11 cellular contexts compared by ENCODE assay signal in genomic region chr1:232170909-232171308, GRCh38.
"Had no signal": no experiment of that assay in that cellular context is flagged by ENCODE, and none has a peak within 500 bp of the region (broad histone marks: within the 10 kb centered on the region; RNA-seq: fewer than 3 reads in every experiment).

No MANE protein-coding gene starts in this region.

- H3K27ac ChIP-seq: gastroesophageal sphincter, neural progenitor cell, parathyroid adenoma had no signal

- H3K27me3 ChIP-seq: gastroesophageal sphincter, neural progenitor cell had no signal

- H3K4me1 ChIP-seq: gastroesophageal sphincter, neural progenitor cell, parathyroid adenoma had no signal

- FAIRE-seq: keratinocyte had no signal

- H3K36me3 ChIP-seq: gastroesophageal sphincter, neural progenitor cell had no signal

- H3K36me3 Mint-ChIP-seq: activated naive CD4-positive, alpha-beta T cell treated with anti-CD3 and anti-CD28 coated beads, Interleukin-2, amount 50 U/mL, for 72 hours; neural progenitor cell had no signal

- DNase-seq: activated effector memory CD4-positive, alpha-beta T cell treated with Interleukin-2 at 50 U/mL for 16 hours; activated T-cell treated with anti-CD3 and anti-CD28 coated beads, Interleukin-2, amount 50 U/mL, for 24 hours; amygdala; retina had no signal

- H3K4me3 ChIP-seq: gastroesophageal sphincter, neural progenitor cell, smooth muscle cell had no signal

- H3K27ac Mint-ChIP-seq: activated naive CD4-positive, alpha-beta T cell treated with anti-CD3 and anti-CD28 coated beads, Interleukin-2, amount 50 U/mL, for 72 hours; activated T-cell treated with anti-CD3 and anti-CD28 coated beads, Interleukin-2, amount 50 U/mL, for 24 hours; neural progenitor cell had no signal

- H3K9me3 Mint-ChIP-seq: activated naive CD4-positive, alpha-beta T cell treated with anti-CD3 and anti-CD28 coated beads, Interleukin-2, amount 50 U/mL, for 72 hours; activated T-cell treated with anti-CD3 and anti-CD28 coated beads, Interleukin-2, amount 50 U/mL, for 24 hours had no signal

- ATAC-seq: activated CD4-positive, CD25-positive, alpha-beta regulatory T cell treated with anti-CD3 and anti-CD28 coated beads, Interleukin-2, amount 50 U/mL, for 24 hours; activated naive CD4-positive, alpha-beta T cell treated with anti-CD3 and anti-CD28 coated beads, Interleukin-2, amount 50 U/mL, for 72 hours; gastroesophageal sphincter had no signal

- H3K4me3 Mint-ChIP-seq: activated T-cell treated with anti-CD3 and anti-CD28 coated beads, Interleukin-2, amount 50 U/mL, for 24 hours; neural progenitor cell had no signal
